Comparison of ENCODE assay signal across 15 cellular contexts in genomic region chr11:112780351-112781043, GRCh38.
DNase-seq lines count a peak whose midpoint lies in the region; ATAC-seq, FAIRE-seq and TF ChIP-seq lines count a peak whose summit lies in the region.
"Had no signal": no experiment of that assay in that cellular context is flagged by ENCODE, and none has a peak within 500 bp of the region (broad histone marks: within the 10 kb centered on the region; RNA-seq: fewer than 3 reads in every experiment).

No MANE protein-coding gene starts in this region.

- no peaks in the 10 kb centered on the region for H3K79me1 ChIP-seq in IMR-90 (ENCODE audit: low read depth in 1 of 2, low read length in 2 of 2)

- no peak overlapping the region for H2BK20ac ChIP-seq in IMR-90 (ENCODE audit: low read depth, low read length)

- H2BK15ac ChIP-seq in IMR-90 (ENCODE audit: low read depth, low read length), result no peak overlapping the region

- whole genome bisulfite sequencing in IMR-90 (ENCODE audit: extremely low coverage in 2 of 2, insufficient read length in 1 of 2), 2 experiments, result 64% methylated on average over 10 of the region's 19 CpGs; no CpG with 5 or more reads in 1 of the 2 experiments
- WGBS in K562 (ENCODE audit: insufficient coverage, low coverage, missing lambda C conversion rate), result under 1% methylated on average over 19 of the region's 19 CpGs

- H3K23ac ChIP-seq in IMR-90 (ENCODE audit: low read depth, low read length), result no peak overlapping the region

- H3K56ac ChIP-seq in IMR-90 (ENCODE audit: extremely low read depth, insufficient read depth, low read length), result no peak overlapping the region

- H2AK9ac ChIP-seq in IMR-90 (replicated peaks; ENCODE audit: low read depth, low read length, poor library complexity), result peak overlapping the region; percentile 79

- POLR2A ChIA-PET in IMR-90 (lab: Charles Lee; ENCODE audit: unreplicated experiment) (interaction anchor here (0.5 kb wide), 1 partner anchor 375 kb away, joined by 3 read pairs; no protein-coding TSS in a partner anchor), K562 (lab: Yijun Ruan, JAX) (no interaction called here)

- H3K79me2 ChIP-seq in K562 (ENCODE audit: control insufficient read depth, insufficient read depth, low read length), result no peaks in the 10 kb centered on the region

- H3K27ac ChIP-seq in IMR-90 (ENCODE audit: insufficient read depth, low read length), result no peak overlapping the region
- no peak overlapping the region for H3K27ac ChIP-seq in K562 (ENCODE audit: extremely low read depth, low read depth, low read length)
- H3K27ac ChIP-seq: brain microvascular endothelial cell had no signal

- CTCF ChIA-PET in IMR-90 (lab: Yijun Ruan, JAX) (no interaction called here), K562 (lab: Yijun Ruan, JAX; ENCODE audit: low intra/inter-chr PET ratio) (no interaction called here)

- H3K9me1 ChIP-seq in IMR-90 (ENCODE audit: insufficient read depth, low read length) (no peaks in the 10 kb centered on the region), K562 (ENCODE audit: control insufficient read depth, insufficient read depth, low read length) (no peaks in the 10 kb centered on the region)

- TF ChIP-seq POLR2A in IMR-90 (IDR thresholded peaks at IDR 0.05; ENCODE audit: low read depth, low read length), result no peak
- no peak for TF ChIP-seq POLR2A in K562 (conservative IDR thresholded peaks at IDR 0.05)

- no peak overlapping the region for H3K14ac ChIP-seq in IMR-90 (replicated peaks; ENCODE audit: low read depth, low read length)

- H2BK120ac ChIP-seq in IMR-90 (ENCODE audit: low read depth, low read length), result no peak overlapping the region

- no peaks in the 10 kb centered on the region for H3K27me3 ChIP-seq in IMR-90 (ENCODE audit: control insufficient read depth, insufficient read depth, low read length)
- peaks cover 0 to 33% of the 10 kb centered on the region in 2 experiments; a peak in 4 of 5 replicates for H3K27me3 ChIP-seq in K562 (ENCODE audit: control insufficient read depth in 2 of 2, insufficient read depth in 2 of 2, low read length in 2 of 2)
- H3K27me3 ChIP-seq: brain microvascular endothelial cell had no signal

- TF ChIP-seq RAD21 in IMR-90 (IDR thresholded peaks at IDR 0.05; ENCODE audit: low read length) (no peak), K562 (CRISPR knock-in tag; conservative IDR thresholded peaks at IDR 0.05 in 1 of 2, IDR thresholded peaks at IDR 0.05 in 1 of 2) (no peak)

- H2BK5ac ChIP-seq in IMR-90 (ENCODE audit: low read depth, low read length, poor library complexity, severe bottlenecking), result no peak overlapping the region

- H3K9ac ChIP-seq in IMR-90 (ENCODE audit: low read depth, low read length) (no peak overlapping the region), K562 (ENCODE audit: insufficient read depth in 1 of 2, low read depth in 2 of 2, low read length in 2 of 2) (peak overlapping the region in 1 of 2 experiments; percentile 35; a peak in 1 of 4 replicates)

- peaks cover 1% of the 10 kb centered on the region for H3K27me3 Mint-ChIP-seq in activated T-helper 2 cell treated with anti-CD3 and anti-CD28 coated beads, Interferon-gamma antibody, Interleukin-2, Interleukin-4, amounts not matched to agents 10 μg/mL and 5 μg/mL and 100 μg/mL, durations not matched to agents 14 hours and 24 hours and 36 hours (ENCODE audit: low read depth)

- H4K20me1 ChIP-seq in IMR-90 (ENCODE audit: insufficient read depth, low read length), result no peaks in the 10 kb centered on the region
- H4K20me1 ChIP-seq in K562 (replicated peaks; ENCODE audit: control insufficient read depth, insufficient read depth, low read length), result no peaks in the 10 kb centered on the region

- in situ Hi-C loops in IMR-90 (cut with MboI; ENCODE audit: low sequenced_read_pairs) (no loop called here), K562 (cut with MboI) (no loop called here), GM13976 (cut with MboI; ENCODE audit: low sequenced_read_pairs, unreplicated experiment) (loop anchor here (25.0 kb wide), 1 partner anchor 507 kb away; no protein-coding TSS in a partner anchor)

- H3K4ac ChIP-seq in IMR-90 (ENCODE audit: low read depth, low read length), result no peak overlapping the region

- no peak overlapping the region for H3K18ac ChIP-seq in IMR-90 (ENCODE audit: low read depth, low read length)

- no peak overlapping the region for H2AK5ac ChIP-seq in IMR-90 (ENCODE audit: low read depth, low read length)

- intact Hi-C loops in IMR-90 (cut with micrococcal nuclease) (no loop called here), K562 (cut with micrococcal nuclease) (no loop called here)
- intact Hi-C loops in activated T-helper 2 cell treated with anti-CD3 and anti-CD28 coated beads, Interferon-gamma antibody, Interleukin-2, Interleukin-4, amounts not matched to agents 10 μg/mL and 5 μg/mL and 100 μg/mL, durations not matched to agents 14 hours and 24 hours and 36 hours (cut with micrococcal nuclease), result no loop called here

- H4K91ac ChIP-seq in IMR-90 (ENCODE audit: insufficient read depth, low read depth, low read length), result no peak overlapping the region

- TF ChIP-seq CTCF in IMR-90 (conservative IDR thresholded peaks at IDR 0.05; ENCODE audit: low read depth, low read length), result no peak
- TF ChIP-seq CTCF in K562 (IDR thresholded peaks at IDR 0.05 in 2 of 3, conservative IDR thresholded peaks at IDR 0.05 in 1 of 3; ENCODE audit: insufficient read depth in 2 of 3, low read depth in 1 of 3, low read length in 3 of 3), result no peak
- no peak for TF ChIP-seq CTCF in GM13976 (IDR thresholded peaks at IDR 0.05; ENCODE audit: borderline replicate concordance, control extremely low read depth, extremely low read depth, insufficient read depth, missing control alignments)

- DNase-seq in AG20443 (ENCODE audit: low spot score), result peak; percentile 79
- DNase-seq in IMR-90, result peak; percentile 5
- peak in 2 of 4 experiments; percentile 39 to 44 for DNase-seq in K562 (ENCODE audit: extremely low read depth in 1 of 4, low spot score in 3 of 4)
- peak; percentile 85 for DNase-seq in islet precursor cell
- DNase-seq in epidermal melanocyte (ENCODE audit: insufficient read length, low spot score), result no peak
- DNase-seq in GM19238 (ENCODE audit: insufficient read length, low spot score), result no peak
- no peak for DNase-seq in GM13976 (ENCODE audit: low spot score)
- DNase-seq in activated T-helper 2 cell treated with anti-CD3 and anti-CD28 coated beads, Interferon-gamma antibody, Interleukin-2, Interleukin-4, amounts not matched to agents 10 μg/mL and 5 μg/mL and 100 μg/mL, durations not matched to agents 14 hours and 24 hours and 36 hours (ENCODE audit: low spot score), result no peak
- DNase-seq: activated CD4-positive, alpha-beta T cell treated with anti-CD3 and anti-CD28 coated beads for 36 hours; brain microvascular endothelial cell; NCI-H1694; NCI-H82 had no signal

- H3K36me3 ChIP-seq in IMR-90 (ENCODE audit: control insufficient read depth, insufficient read depth, low read length) (no peaks in the 10 kb centered on the region), K562 (ENCODE audit: control insufficient read depth, insufficient read depth, low read length) (no peaks in the 10 kb centered on the region)
- H3K36me3 ChIP-seq: brain microvascular endothelial cell had no signal

- ATAC-seq in IMR-90 (ENCODE audit: low read depth) (no peak), K562 (peak; percentile 83)
- ATAC-seq: activated CD4-positive, alpha-beta T cell treated with anti-CD3 and anti-CD28 coated beads for 36 hours had no signal

- dilution Hi-C loops in IMR-90 (cut with HindIII; ENCODE audit: low sequenced_read_pairs, unreplicated experiment), result no loop called here

- H3K4me1 ChIP-seq in IMR-90 (ENCODE audit: control insufficient read depth, insufficient read depth, low read length) (no peaks in the 10 kb centered on the region), K562 (replicated peaks in 1 of 2; ENCODE audit: control insufficient read depth in 2 of 2, insufficient read depth in 2 of 2, low read length in 2 of 2) (peaks cover 0 to 5% of the 10 kb centered on the region in 2 experiments; a peak in 2 of 5 replicates)

- H3K4me2 ChIP-seq in IMR-90 (ENCODE audit: low read depth, low read length) (no peak overlapping the region), K562 (ENCODE audit: insufficient read depth, low read length) (no peak overlapping the region)

- H3K9me3 Mint-ChIP-seq in activated T-helper 2 cell treated with anti-CD3 and anti-CD28 coated beads, Interferon-gamma antibody, Interleukin-2, Interleukin-4, amounts not matched to agents 10 μg/mL and 5 μg/mL and 100 μg/mL, durations not matched to agents 14 hours and 24 hours and 36 hours, result no peaks in the 10 kb centered on the region

- H2AFZ ChIP-seq in IMR-90 (replicated peaks; ENCODE audit: low read length, poor library complexity), result peak overlapping the region; percentile 14
- H2AFZ ChIP-seq in K562 (ENCODE audit: low read depth, low read length), result no peak overlapping the region

- H3K9me3 ChIP-seq in IMR-90 (ENCODE audit: control insufficient read depth, insufficient read depth, low read length) (no peaks in the 10 kb centered on the region), K562 (replicated peaks; ENCODE audit: control insufficient read depth, insufficient read depth, low read depth, low read length) (no peaks in the 10 kb centered on the region)

- no peak overlapping the region for H4K5ac ChIP-seq in IMR-90 (ENCODE audit: low read depth, low read length)

- H3K36me3 Mint-ChIP-seq in activated T-helper 2 cell treated with anti-CD3 and anti-CD28 coated beads, Interferon-gamma antibody, Interleukin-2, Interleukin-4, amounts not matched to agents 10 μg/mL and 5 μg/mL and 100 μg/mL, durations not matched to agents 14 hours and 24 hours and 36 hours (ENCODE audit: low read depth), result no peaks in the 10 kb centered on the region
- H3K36me3 Mint-ChIP-seq: memory B cell had no signal

- no peak overlapping the region for H3K4me3 Mint-ChIP-seq in activated T-helper 2 cell treated with anti-CD3 and anti-CD28 coated beads, Interferon-gamma antibody, Interleukin-2, Interleukin-4, amounts not matched to agents 10 μg/mL and 5 μg/mL and 100 μg/mL, durations not matched to agents 14 hours and 24 hours and 36 hours (ENCODE audit: low read depth)
- H3K4me3 Mint-ChIP-seq: activated CD4-positive, alpha-beta T cell treated with anti-CD3 and anti-CD28 coated beads for 36 hours; memory B cell had no signal

- H3K4me3 ChIP-seq in IMR-90 (ENCODE audit: insufficient read depth, low read depth, low read length) (no peak overlapping the region), K562 (no peak overlapping the region)

- no peaks in the 10 kb centered on the region for H3K4me1 Mint-ChIP-seq in activated T-helper 2 cell treated with anti-CD3 and anti-CD28 coated beads, Interferon-gamma antibody, Interleukin-2, Interleukin-4, amounts not matched to agents 10 μg/mL and 5 μg/mL and 100 μg/mL, durations not matched to agents 14 hours and 24 hours and 36 hours (ENCODE audit: low read depth)
- H3K4me1 Mint-ChIP-seq: activated CD4-positive, alpha-beta T cell treated with anti-CD3 and anti-CD28 coated beads for 36 hours; memory B cell had no signal

- peak; percentile 48 for FAIRE-seq in K562 (lab: Jason Lieb, UNC)
- FAIRE-seq: endothelial cell of umbilical vein, GM12892 had no signal

- no peak overlapping the region for H3K27ac Mint-ChIP-seq in activated T-helper 2 cell treated with anti-CD3 and anti-CD28 coated beads, Interferon-gamma antibody, Interleukin-2, Interleukin-4, amounts not matched to agents 10 μg/mL and 5 μg/mL and 100 μg/mL, durations not matched to agents 14 hours and 24 hours and 36 hours
- H3K27ac Mint-ChIP-seq: activated CD4-positive, alpha-beta T cell treated with anti-CD3 and anti-CD28 coated beads for 36 hours; memory B cell had no signal

- BruUV-seq in IMR-90 (replicated peaks; lab: Mats Ljungman, UMichigan) (no TSS peak), K562 (replicated peaks; lab: Mats Ljungman, UMichigan) (no TSS peak)

- no peak for TF ChIP-seq EP300 in K562 (IDR thresholded peaks at IDR 0.05; ENCODE audit: low read length)

- no peak overlapping the region for H4K8ac ChIP-seq in IMR-90 (ENCODE audit: low read depth in 2 of 2, low read length in 2 of 2)

Comparison
In these comparisons a context has a peak if more than half of its experiments do, and no peak if none do; other contexts are left out.
1. DNase-seq: peak in AG20443 (single experiment), IMR-90 (single experiment) and islet precursor cell (single experiment); none in epidermal melanocyte (single experiment), GM19238 (single experiment), GM13976 (single experiment) and activated T-helper 2 cell treated with anti-CD3 and anti-CD28 coated beads, Interferon-gamma antibody, Interleukin-2, Interleukin-4, amounts not matched to agents 10 μg/mL and 5 μg/mL and 100 μg/mL, durations not matched to agents 14 hours and 24 hours and 36 hours (single experiment).